Comparison of ENCODE assay signal across 27 cellular contexts in the genomic region with DNA sequence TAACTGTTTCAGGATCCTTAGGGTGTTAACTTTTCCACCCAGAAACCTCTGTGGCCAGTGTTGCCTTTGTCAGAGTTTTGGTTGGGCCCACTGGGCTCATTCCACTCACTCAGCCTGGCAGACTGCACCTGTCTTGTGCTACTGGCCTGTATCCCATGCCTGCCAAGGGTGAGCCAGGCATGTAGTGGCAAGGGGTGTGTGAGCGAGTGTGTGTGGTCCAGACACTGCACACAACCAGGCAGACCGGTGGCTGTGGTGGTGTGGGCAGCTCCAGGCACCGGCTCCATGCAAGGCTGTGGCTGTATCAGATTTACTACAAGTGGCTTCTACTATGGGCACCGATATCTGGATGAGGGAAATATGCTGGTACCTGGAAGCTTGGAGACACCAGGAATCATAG.
"Had no signal": no experiment of that assay in that cellular context is flagged by ENCODE, and none has a peak within 500 bp of the region (broad histone marks: within the 10 kb centered on the region; RNA-seq: fewer than 3 reads in every experiment).

No MANE protein-coding gene starts in this region.

- H3K36me3 Mint-ChIP-seq: stimulated activated effector memory CD8-positive, alpha-beta T cell treated with anti-CD3 and anti-CD28 coated beads, Interleukin-12 subunit alpha, Interleukin-12 subunit beta, amount 100 ng/mL, for 72 hours; stimulated activated memory B cell treated with anti-CD40 and anti-IgM and Interleukin-4, amounts not matched to agents 10 μg/mL and 1 μg/mL and 100 μg/mL, for 72 hours; stimulated activated naive B cell treated with anti-CD40 and anti-IgM and Interleukin-4, amounts not matched to agents 10 μg/mL and 1 μg/mL and 100 μg/mL, for 72 hours had no signal

- H3K4me1 Mint-ChIP-seq: stimulated activated effector memory CD8-positive, alpha-beta T cell treated with anti-CD3 and anti-CD28 coated beads, Interleukin-12 subunit alpha, Interleukin-12 subunit beta, amount 100 ng/mL, for 72 hours; stimulated activated memory B cell treated with anti-CD40 and anti-IgM and Interleukin-4, amounts not matched to agents 10 μg/mL and 1 μg/mL and 100 μg/mL, for 72 hours; stimulated activated naive B cell treated with anti-CD40 and anti-IgM and Interleukin-4, amounts not matched to agents 10 μg/mL and 1 μg/mL and 100 μg/mL, for 72 hours; stimulated activated naive CD8-positive, alpha-beta T cell treated with anti-CD3 and anti-CD28 coated beads, Interleukin-15, amount 100 ng/mL, for 72 hours had no signal

- DNase-seq: stimulated activated CD4-positive, alpha-beta T cell treated with anti-CD3 and anti-CD28 coated beads, Interleukin-2, amount 100 ng/mL, for 48 hours; stimulated activated CD4-positive, alpha-beta T cell treated with anti-CD3 and anti-CD28 coated beads, Interleukin-4, amount 100 ng/mL, for 1 hour; stimulated activated CD4-positive, alpha-beta T cell treated with anti-CD3 and anti-CD28 coated beads, Interleukin-4, amount 100 ng/mL, for 24 hours; stimulated activated CD4-positive, alpha-beta T cell treated with anti-CD3 and anti-CD28 coated beads, Interleukin-4, amount 100 ng/mL, for 4 hours; stimulated activated CD8-positive, alpha-beta memory T cell treated with anti-CD3 and anti-CD28 coated beads, Interleukin-4, amount 100 ng/mL, for 48 hours; stimulated activated naive B cell treated with anti-CD40 and anti-IgM and Interleukin-4, amounts not matched to agents 10 μg/mL and 1 μg/mL and 100 μg/mL, for 72 hours; stimulated activated naive CD4-positive, alpha-beta T cell; stimulated activated naive CD4-positive, alpha-beta T cell treated with Interleukin-2 at 50 U/mL for 16 hours; stimulated activated naive CD8-positive, alpha-beta T cell treated with anti-CD3 and anti-CD28 coated beads, Interleukin-15, amount 100 ng/mL, for 72 hours; stimulated activated naive CD8-positive, alpha-beta T cell treated with anti-CD3 and anti-CD28 coated beads, Interleukin-15, Interleukin-2, amounts not matched to agents 100 U/mL and 50 U/mL, for 24 hours; stomach; substantia nigra; testis; thyroid gland; tibial artery; transverse colon; trophoblast cell; upper lobe of left lung; upper lobe of right lung; uterus had no signal

- H3K27me3 ChIP-seq: stomach, suprapubic skin, testis, thyroid gland, tibial artery, tibial nerve, transverse colon, upper lobe of left lung, upper lobe of right lung, uterus, vagina had no signal

- H3K4me3 Mint-ChIP-seq: stimulated activated effector memory CD8-positive, alpha-beta T cell treated with anti-CD3 and anti-CD28 coated beads, Interleukin-12 subunit alpha, Interleukin-12 subunit beta, amount 100 ng/mL, for 72 hours; stimulated activated memory B cell treated with anti-CD40 and anti-IgM and Interleukin-4, amounts not matched to agents 10 μg/mL and 1 μg/mL and 100 μg/mL, for 72 hours; stimulated activated naive B cell treated with anti-CD40 and anti-IgM and Interleukin-4, amounts not matched to agents 10 μg/mL and 1 μg/mL and 100 μg/mL, for 72 hours; stimulated activated naive CD8-positive, alpha-beta T cell treated with anti-CD3 and anti-CD28 coated beads, Interleukin-15, amount 100 ng/mL, for 72 hours; stimulated activated naive CD8-positive, alpha-beta T cell treated with anti-CD3 and anti-CD28 coated beads, Interleukin-15, Interleukin-2, amounts not matched to agents 100 ng/mL and 50 ng/mL, for 24 hours had no signal

- H3K4me3 ChIP-seq: stomach, suprapubic skin, testis, thoracic aorta, thyroid gland, tibial artery, tibial nerve, transverse colon, upper lobe of left lung, upper lobe of right lung, uterus, vagina had no signal

- ATAC-seq: stimulated activated effector memory CD8-positive, alpha-beta T cell treated with anti-CD3 and anti-CD28 coated beads, Interleukin-12 subunit alpha, Interleukin-12 subunit beta, amount 100 ng/mL, for 72 hours; stimulated activated memory B cell treated with anti-CD40 and anti-IgM and Interleukin-4, amounts not matched to agents 10 μg/mL and 1 μg/mL and 100 μg/mL, for 72 hours; stimulated activated naive B cell treated with anti-CD40 and anti-IgM and Interleukin-4, amounts not matched to agents 10 μg/mL and 1 μg/mL and 100 μg/mL, for 72 hours; stimulated activated naive CD8-positive, alpha-beta T cell treated with anti-CD3 and anti-CD28 coated beads, Interleukin-15, amount 100 ng/mL, for 72 hours; stimulated activated naive CD8-positive, alpha-beta T cell treated with anti-CD3 and anti-CD28 coated beads, Interleukin-15, Interleukin-2, amounts not matched to agents 100 U/mL and 50 U/mL, for 24 hours; upper lobe of right lung had no signal

- H3K36me3 ChIP-seq: stomach, suprapubic skin, thoracic aorta, thyroid gland, tibial artery, tibial nerve, transverse colon, upper lobe of left lung, upper lobe of right lung, uterus, vagina had no signal

- H3K27me3 Mint-ChIP-seq: stimulated activated memory B cell treated with anti-CD40 and anti-IgM and Interleukin-4, amounts not matched to agents 10 μg/mL and 1 μg/mL and 100 μg/mL, for 72 hours; stimulated activated naive B cell treated with anti-CD40 and anti-IgM and Interleukin-4, amounts not matched to agents 10 μg/mL and 1 μg/mL and 100 μg/mL, for 72 hours; stimulated activated naive CD8-positive, alpha-beta T cell treated with anti-CD3 and anti-CD28 coated beads, Interleukin-15, amount 100 ng/mL, for 72 hours; stimulated activated naive CD8-positive, alpha-beta T cell treated with anti-CD3 and anti-CD28 coated beads, Interleukin-15, Interleukin-2, amounts not matched to agents 100 ng/mL and 50 ng/mL, for 24 hours had no signal

- H3K27ac Mint-ChIP-seq: stimulated activated effector memory CD8-positive, alpha-beta T cell treated with anti-CD3 and anti-CD28 coated beads, Interleukin-12 subunit alpha, Interleukin-12 subunit beta, amount 100 ng/mL, for 72 hours; stimulated activated memory B cell treated with anti-CD40 and anti-IgM and Interleukin-4, amounts not matched to agents 10 μg/mL and 1 μg/mL and 100 μg/mL, for 72 hours; stimulated activated naive B cell treated with anti-CD40 and anti-IgM and Interleukin-4, amounts not matched to agents 10 μg/mL and 1 μg/mL and 100 μg/mL, for 72 hours; stimulated activated naive CD8-positive, alpha-beta T cell treated with anti-CD3 and anti-CD28 coated beads, Interleukin-15, amount 100 ng/mL, for 72 hours; stimulated activated naive CD8-positive, alpha-beta T cell treated with anti-CD3 and anti-CD28 coated beads, Interleukin-15, Interleukin-2, amounts not matched to agents 100 ng/mL and 50 ng/mL, for 24 hours had no signal

- H3K9me3 Mint-ChIP-seq: stimulated activated naive CD8-positive, alpha-beta T cell treated with anti-CD3 and anti-CD28 coated beads, Interleukin-15, amount 100 ng/mL, for 72 hours had no signal
